In the genomic region with DNA sequence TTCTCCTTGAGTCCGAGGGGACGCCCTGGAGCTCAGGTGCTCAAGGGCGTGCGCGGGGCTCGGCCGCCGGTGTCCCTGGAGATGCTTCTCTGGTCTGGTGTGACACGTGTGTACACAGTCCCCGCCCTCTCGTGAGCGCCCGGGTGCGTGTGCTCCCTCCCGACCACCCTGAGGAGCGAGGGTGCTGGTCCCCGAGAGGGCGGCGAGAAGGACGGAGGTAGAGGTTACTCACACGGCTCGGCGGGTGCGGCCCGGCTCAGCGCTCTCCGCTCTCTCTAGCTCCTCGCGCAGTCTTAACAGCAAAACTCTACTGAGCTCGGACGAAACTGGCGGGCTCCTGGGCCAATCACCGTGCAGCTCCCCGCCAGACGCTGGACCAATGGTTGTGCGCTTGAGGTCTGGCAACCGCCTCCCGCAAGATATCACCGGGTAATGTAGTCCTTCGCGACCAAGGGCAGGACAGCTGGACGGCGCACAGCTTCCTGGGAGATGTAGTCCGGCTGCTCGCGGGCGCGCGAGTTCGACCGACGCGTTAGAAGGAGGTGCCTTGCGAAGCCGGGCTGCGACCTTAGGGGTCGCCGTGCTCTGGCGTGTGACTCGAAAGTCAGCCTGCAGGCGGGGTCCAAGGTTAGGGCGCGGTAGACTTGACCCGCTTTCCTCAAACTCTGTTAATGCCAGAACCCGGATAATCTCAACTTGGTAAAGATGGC, we compare ENCODE assay signal across 1 cellular context.
A peak's percentile ranks its signal among the peaks of the same experiment; 100 is the strongest.
TF ChIP-seq lines count a peak whose summit lies in the region.

A gene (minus strand): TSS at position 312 of the 710 bp plus-strand sequence. CDS start 2,669 bp downstream, outside the sequence.

TF ChIP-seq in HepG2, 621 proteins besides CTCF, POLR2A, EP300 and RAD21 (continued from another document and continues in another):
- TF ChIP-seq, protein P1, sequence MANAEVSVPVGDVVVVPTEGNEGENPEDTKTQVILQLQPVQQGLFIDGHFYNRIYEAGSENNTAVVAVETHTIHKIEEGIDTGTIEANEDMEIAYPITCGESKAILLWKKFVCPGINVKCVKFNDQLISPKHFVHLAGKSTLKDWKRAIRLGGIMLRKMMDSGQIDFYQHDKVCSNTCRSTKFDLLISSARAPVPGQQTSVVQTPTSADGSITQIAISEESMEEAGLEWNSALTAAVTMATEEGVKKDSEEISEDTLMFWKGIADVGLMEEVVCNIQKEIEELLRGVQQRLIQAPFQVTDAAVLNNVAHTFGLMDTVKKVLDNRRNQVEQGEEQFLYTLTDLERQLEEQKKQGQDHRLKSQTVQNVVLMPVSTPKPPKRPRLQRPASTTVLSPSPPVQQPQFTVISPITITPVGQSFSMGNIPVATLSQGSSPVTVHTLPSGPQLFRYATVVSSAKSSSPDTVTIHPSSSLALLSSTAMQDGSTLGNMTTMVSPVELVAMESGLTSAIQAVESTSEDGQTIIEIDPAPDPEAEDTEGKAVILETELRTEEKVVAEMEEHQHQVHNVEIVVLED (CRISPR knock-in tag; IDR thresholded peaks at IDR 0.05; ENCODE audit: borderline replicate concordance): peak; percentile 91
- peak; percentile 82 for TF ChIP-seq BORCS8-MEF2B (CRISPR knock-in tag; IDR thresholded peaks at IDR 0.05)
- TF ChIP-seq, protein P2, sequence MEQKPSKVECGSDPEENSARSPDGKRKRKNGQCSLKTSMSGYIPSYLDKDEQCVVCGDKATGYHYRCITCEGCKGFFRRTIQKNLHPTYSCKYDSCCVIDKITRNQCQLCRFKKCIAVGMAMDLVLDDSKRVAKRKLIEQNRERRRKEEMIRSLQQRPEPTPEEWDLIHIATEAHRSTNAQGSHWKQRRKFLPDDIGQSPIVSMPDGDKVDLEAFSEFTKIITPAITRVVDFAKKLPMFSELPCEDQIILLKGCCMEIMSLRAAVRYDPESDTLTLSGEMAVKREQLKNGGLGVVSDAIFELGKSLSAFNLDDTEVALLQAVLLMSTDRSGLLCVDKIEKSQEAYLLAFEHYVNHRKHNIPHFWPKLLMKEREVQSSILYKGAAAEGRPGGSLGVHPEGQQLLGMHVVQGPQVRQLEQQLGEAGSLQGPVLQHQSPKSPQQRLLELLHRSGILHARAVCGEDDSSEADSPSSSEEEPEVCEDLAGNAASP (CRISPR knock-in tag; IDR thresholded peaks at IDR 0.05; ENCODE audit: borderline replicate concordance): peak; percentile 75; the same call in 1 of the 2 replicates
- peak; percentile 65 for TF ChIP-seq TBL1XR1 (IDR thresholded peaks at IDR 0.05; ENCODE audit: borderline replicate concordance, low read length, partially characterized antibody)
- TF ChIP-seq ZNF33A (CRISPR knock-in tag; IDR thresholded peaks at IDR 0.05; ENCODE audit: borderline replicate concordance): no peak
- TF ChIP-seq, protein P3, sequence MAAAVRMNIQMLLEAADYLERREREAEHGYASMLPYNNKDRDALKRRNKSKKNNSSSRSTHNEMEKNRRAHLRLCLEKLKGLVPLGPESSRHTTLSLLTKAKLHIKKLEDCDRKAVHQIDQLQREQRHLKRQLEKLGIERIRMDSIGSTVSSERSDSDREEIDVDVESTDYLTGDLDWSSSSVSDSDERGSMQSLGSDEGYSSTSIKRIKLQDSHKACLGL (CRISPR knock-in tag; IDR thresholded peaks at IDR 0.05): peak; percentile 98
- no peak for TF ChIP-seq ZNF432 (CRISPR knock-in tag; IDR thresholded peaks at IDR 0.05; ENCODE audit: borderline replicate concordance)
- TF ChIP-seq TOE1 (CRISPR knock-in tag; IDR thresholded peaks at IDR 0.05): no peak
- TF ChIP-seq ZNF572 (CRISPR knock-in tag; IDR thresholded peaks at IDR 0.05): peak; percentile 18; the same call in 1 of the 2 replicates
- no peak for TF ChIP-seq KAT2B (IDR thresholded peaks at IDR 0.05; ENCODE audit: borderline replicate concordance, low read depth, low read length)
- peak; percentile 85 for TF ChIP-seq TAF15 (IDR thresholded peaks at IDR 0.05; ENCODE audit: low read depth, low read length, poor library complexity, severe bottlenecking)
- TF ChIP-seq, protein P4, sequence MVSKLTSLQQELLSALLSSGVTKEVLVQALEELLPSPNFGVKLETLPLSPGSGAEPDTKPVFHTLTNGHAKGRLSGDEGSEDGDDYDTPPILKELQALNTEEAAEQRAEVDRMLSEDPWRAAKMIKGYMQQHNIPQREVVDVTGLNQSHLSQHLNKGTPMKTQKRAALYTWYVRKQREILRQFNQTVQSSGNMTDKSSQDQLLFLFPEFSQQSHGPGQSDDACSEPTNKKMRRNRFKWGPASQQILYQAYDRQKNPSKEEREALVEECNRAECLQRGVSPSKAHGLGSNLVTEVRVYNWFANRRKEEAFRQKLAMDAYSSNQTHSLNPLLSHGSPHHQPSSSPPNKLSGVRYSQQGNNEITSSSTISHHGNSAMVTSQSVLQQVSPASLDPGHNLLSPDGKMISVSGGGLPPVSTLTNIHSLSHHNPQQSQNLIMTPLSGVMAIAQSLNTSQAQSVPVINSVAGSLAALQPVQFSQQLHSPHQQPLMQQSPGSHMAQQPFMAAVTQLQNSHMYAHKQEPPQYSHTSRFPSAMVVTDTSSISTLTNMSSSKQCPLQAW (CRISPR knock-in tag; IDR thresholded peaks at IDR 0.05): peak; percentile 79; the same call in 1 of the 2 replicates
- peak; percentile 91 for TF ChIP-seq KDM2A (CRISPR knock-in tag; IDR thresholded peaks at IDR 0.05; ENCODE audit: borderline replicate concordance, low read depth)
- TF ChIP-seq ZNF552 (CRISPR knock-in tag; IDR thresholded peaks at IDR 0.05; ENCODE audit: borderline replicate concordance): no peak
- TF ChIP-seq GFI1 (CRISPR knock-in tag; IDR thresholded peaks at IDR 0.05; ENCODE audit: borderline replicate concordance): peak; percentile 69; the same call in 1 of the 2 replicates
- no peak for TF ChIP-seq BRCA1 (CRISPR knock-in tag; IDR thresholded peaks at IDR 0.05)
- TF ChIP-seq ZSCAN22 (CRISPR knock-in tag; IDR thresholded peaks at IDR 0.05): no peak
- TF ChIP-seq NKX3-1 (CRISPR knock-in tag; IDR thresholded peaks at IDR 0.05): no peak; the same call in none of the 2 replicates
- no peak; the same call in 1 of the 2 replicates for TF ChIP-seq ZNF451 (CRISPR knock-in tag; IDR thresholded peaks at IDR 0.05)
- TF ChIP-seq HNRNPLL (IDR thresholded peaks at IDR 0.05; ENCODE audit: low read depth, low read length, poor library complexity, severe bottlenecking): peak; percentile 93
- TF ChIP-seq ZNF33B (CRISPR knock-in tag; IDR thresholded peaks at IDR 0.05): no peak; the same call in 1 of the 2 replicates
- TF ChIP-seq, protein P5, sequence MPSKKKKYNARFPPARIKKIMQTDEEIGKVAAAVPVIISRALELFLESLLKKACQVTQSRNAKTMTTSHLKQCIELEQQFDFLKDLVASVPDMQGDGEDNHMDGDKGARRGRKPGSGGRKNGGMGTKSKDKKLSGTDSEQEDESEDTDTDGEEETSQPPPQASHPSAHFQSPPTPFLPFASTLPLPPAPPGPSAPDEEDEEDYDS (CRISPR knock-in tag; IDR thresholded peaks at IDR 0.05): peak; percentile 93
- TF ChIP-seq, protein P6, sequence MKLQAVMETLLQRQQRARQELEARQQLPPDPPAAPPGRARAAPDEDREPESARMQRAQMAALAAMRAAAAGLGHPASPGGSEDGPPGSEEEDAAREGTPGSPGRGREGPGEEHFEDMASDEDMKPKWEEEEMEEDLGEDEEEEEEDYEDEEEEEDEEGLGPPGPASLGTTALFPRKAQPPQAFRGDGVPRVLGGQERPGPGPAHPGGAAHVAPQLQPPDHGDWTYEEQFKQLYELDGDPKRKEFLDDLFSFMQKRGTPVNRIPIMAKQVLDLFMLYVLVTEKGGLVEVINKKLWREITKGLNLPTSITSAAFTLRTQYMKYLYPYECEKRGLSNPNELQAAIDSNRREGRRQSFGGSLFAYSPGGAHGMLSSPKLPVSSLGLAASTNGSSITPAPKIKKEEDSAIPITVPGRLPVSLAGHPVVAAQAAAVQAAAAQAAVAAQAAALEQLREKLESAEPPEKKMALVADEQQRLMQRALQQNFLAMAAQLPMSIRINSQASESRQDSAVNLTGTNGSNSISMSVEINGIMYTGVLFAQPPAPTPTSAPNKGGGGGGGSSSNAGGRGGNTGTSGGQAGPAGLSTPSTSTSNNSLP (IDR thresholded peaks at IDR 0.05; ENCODE audit: low read depth, low read length): peak; percentile 39; the same call in 1 of the 2 replicates
- peak in 1 of 2 experiments; percentile 87; a peak in 2 of 4 replicates for TF ChIP-seq KLF16 (CRISPR knock-in tag; IDR thresholded peaks at IDR 0.05)
- TF ChIP-seq, protein P7, sequence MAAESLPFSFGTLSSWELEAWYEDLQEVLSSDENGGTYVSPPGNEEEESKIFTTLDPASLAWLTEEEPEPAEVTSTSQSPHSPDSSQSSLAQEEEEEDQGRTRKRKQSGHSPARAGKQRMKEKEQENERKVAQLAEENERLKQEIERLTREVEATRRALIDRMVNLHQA (CRISPR knock-in tag; IDR thresholded peaks at IDR 0.05): no peak
- TF ChIP-seq PITX1 (CRISPR knock-in tag; IDR thresholded peaks at IDR 0.05): peak; percentile 70
- no peak for TF ChIP-seq SATB2 (CRISPR knock-in tag; IDR thresholded peaks at IDR 0.05)
- no peak for TF ChIP-seq FOXM1 (CRISPR knock-in tag; IDR thresholded peaks at IDR 0.05)
- TF ChIP-seq ZNF737 (CRISPR knock-in tag; IDR thresholded peaks at IDR 0.05; ENCODE audit: borderline replicate concordance): no peak
- TF ChIP-seq NFYB (CRISPR knock-in tag; IDR thresholded peaks at IDR 0.05): peak; percentile 98
- no peak for TF ChIP-seq REL (CRISPR knock-in tag; conservative IDR thresholded peaks at IDR 0.05)
- TF ChIP-seq, protein P8, sequence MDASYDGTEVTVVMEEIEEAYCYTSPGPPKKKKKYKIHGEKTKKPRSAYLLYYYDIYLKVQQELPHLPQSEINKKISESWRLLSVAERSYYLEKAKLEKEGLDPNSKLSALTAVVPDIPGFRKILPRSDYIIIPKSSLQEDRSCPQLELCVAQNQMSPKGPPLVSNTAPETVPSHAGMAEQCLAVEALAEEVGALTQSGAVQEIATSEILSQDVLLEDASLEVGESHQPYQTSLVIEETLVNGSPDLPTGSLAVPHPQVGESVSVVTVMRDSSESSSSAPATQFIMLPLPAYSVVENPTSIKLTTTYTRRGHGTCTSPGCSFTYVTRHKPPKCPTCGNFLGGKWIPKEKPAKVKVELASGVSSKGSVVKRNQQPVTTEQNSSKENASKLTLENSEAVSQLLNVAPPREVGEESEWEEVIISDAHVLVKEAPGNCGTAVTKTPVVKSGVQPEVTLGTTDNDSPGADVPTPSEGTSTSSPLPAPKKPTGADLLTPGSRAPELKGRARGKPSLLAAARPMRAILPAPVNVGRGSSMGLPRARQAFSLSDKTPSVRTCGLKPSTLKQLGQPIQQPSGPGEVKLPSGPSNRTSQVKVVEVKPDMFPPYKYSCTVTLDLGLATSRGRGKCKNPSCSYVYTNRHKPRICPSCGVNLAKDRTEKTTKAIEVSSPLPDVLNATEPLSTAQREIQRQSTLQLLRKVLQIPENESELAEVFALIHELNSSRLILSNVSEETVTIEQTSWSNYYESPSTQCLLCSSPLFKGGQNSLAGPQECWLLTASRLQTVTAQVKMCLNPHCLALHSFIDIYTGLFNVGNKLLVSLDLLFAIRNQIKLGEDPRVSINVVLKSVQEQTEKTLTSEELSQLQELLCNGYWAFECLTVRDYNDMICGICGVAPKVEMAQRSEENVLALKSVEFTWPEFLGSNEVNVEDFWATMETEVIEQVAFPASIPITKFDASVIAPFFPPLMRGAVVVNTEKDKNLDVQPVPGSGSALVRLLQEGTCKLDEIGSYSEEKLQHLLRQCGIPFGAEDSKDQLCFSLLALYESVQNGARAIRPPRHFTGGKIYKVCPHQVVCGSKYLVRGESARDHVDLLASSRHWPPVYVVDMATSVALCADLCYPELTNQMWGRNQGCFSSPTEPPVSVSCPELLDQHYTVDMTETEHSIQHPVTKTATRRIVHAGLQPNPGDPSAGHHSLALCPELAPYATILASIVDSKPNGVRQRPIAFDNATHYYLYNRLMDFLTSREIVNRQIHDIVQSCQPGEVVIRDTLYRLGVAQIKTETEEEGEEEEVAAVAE (CRISPR knock-in tag; IDR thresholded peaks at IDR 0.05; ENCODE audit: borderline replicate concordance): peak; percentile 71; the same call in 1 of the 2 replicates
- TF ChIP-seq ARID2 (CRISPR knock-in tag; IDR thresholded peaks at IDR 0.05; ENCODE audit: borderline replicate concordance): peak; percentile 96
- peak; percentile 63; the same call in 1 of the 2 replicates for TF ChIP-seq RNF2 (conservative IDR thresholded peaks at IDR 0.05; ENCODE audit: low read depth)
- TF ChIP-seq NR1H2 (CRISPR knock-in tag; IDR thresholded peaks at IDR 0.05; ENCODE audit: borderline replicate concordance, low read depth): no peak; the same call in 1 of the 2 replicates
- TF ChIP-seq, protein P9, sequence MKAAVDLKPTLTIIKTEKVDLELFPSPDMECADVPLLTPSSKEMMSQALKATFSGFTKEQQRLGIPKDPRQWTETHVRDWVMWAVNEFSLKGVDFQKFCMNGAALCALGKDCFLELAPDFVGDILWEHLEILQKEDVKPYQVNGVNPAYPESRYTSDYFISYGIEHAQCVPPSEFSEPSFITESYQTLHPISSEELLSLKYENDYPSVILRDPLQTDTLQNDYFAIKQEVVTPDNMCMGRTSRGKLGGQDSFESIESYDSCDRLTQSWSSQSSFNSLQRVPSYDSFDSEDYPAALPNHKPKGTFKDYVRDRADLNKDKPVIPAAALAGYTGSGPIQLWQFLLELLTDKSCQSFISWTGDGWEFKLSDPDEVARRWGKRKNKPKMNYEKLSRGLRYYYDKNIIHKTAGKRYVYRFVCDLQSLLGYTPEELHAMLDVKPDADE (CRISPR knock-in tag; IDR thresholded peaks at IDR 0.05): no peak
- TF ChIP-seq ZFP62 (CRISPR knock-in tag; IDR thresholded peaks at IDR 0.05): no peak
- peak; percentile 95; the same call in 1 of the 2 replicates for TF ChIP-seq MIER3 (CRISPR knock-in tag; IDR thresholded peaks at IDR 0.05; ENCODE audit: borderline replicate concordance)
- peak; percentile 99 for TF ChIP-seq ZNF619 (CRISPR knock-in tag; IDR thresholded peaks at IDR 0.05)
- TF ChIP-seq JUND (CRISPR knock-in tag; IDR thresholded peaks at IDR 0.05): 0 out of 2 replicates have a peak, but pooled peaks have one; percentile 13
- TF ChIP-seq ZNF670 (CRISPR knock-in tag; IDR thresholded peaks at IDR 0.05; ENCODE audit: borderline replicate concordance): no peak; the same call in 1 of the 2 replicates
- TF ChIP-seq ZNF614 (CRISPR knock-in tag; IDR thresholded peaks at IDR 0.05; ENCODE audit: borderline replicate concordance): peak; percentile 95; the same call in 1 of the 2 replicates
- no peak for TF ChIP-seq ZNF530 (CRISPR knock-in tag; IDR thresholded peaks at IDR 0.05; ENCODE audit: low read depth)
- peak; percentile 95; the same call in 1 of the 2 replicates for TF ChIP-seq ZNF747 (CRISPR knock-in tag; IDR thresholded peaks at IDR 0.05; ENCODE audit: borderline replicate concordance)
- no peak for TF ChIP-seq PLRG1 (conservative IDR thresholded peaks at IDR 0.05)
- TF ChIP-seq ARNTL (CRISPR knock-in tag; IDR thresholded peaks at IDR 0.05): peak; percentile 67; the same call in 1 of the 2 replicates
- no peak for TF ChIP-seq ATAD3A (CRISPR knock-in tag; IDR thresholded peaks at IDR 0.05)
- TF ChIP-seq ZIK1 (CRISPR knock-in tag; IDR thresholded peaks at IDR 0.05; ENCODE audit: borderline replicate concordance, low read depth): no peak; the same call in 1 of the 2 replicates
- TF ChIP-seq, protein P10, sequence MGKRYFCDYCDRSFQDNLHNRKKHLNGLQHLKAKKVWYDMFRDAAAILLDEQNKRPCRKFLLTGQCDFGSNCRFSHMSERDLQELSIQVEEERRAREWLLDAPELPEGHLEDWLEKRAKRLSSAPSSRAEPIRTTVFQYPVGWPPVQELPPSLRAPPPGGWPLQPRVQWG (CRISPR knock-in tag; IDR thresholded peaks at IDR 0.05; ENCODE audit: borderline replicate concordance, low read depth): no peak
- peak; percentile 76; the same call in 1 of the 2 replicates for TF ChIP-seq NR2F6 (IDR thresholded peaks at IDR 0.05)
- peak; percentile 88 for TF ChIP-seq NR2F6 (CRISPR knock-in tag; IDR thresholded peaks at IDR 0.05)
- TF ChIP-seq CC2D1A (CRISPR knock-in tag; IDR thresholded peaks at IDR 0.05): no peak
- no peak for TF ChIP-seq NFIB (CRISPR knock-in tag; IDR thresholded peaks at IDR 0.05; ENCODE audit: borderline replicate concordance)
